ENCODE assay signal across 8 cellular contexts in the genomic region with DNA sequence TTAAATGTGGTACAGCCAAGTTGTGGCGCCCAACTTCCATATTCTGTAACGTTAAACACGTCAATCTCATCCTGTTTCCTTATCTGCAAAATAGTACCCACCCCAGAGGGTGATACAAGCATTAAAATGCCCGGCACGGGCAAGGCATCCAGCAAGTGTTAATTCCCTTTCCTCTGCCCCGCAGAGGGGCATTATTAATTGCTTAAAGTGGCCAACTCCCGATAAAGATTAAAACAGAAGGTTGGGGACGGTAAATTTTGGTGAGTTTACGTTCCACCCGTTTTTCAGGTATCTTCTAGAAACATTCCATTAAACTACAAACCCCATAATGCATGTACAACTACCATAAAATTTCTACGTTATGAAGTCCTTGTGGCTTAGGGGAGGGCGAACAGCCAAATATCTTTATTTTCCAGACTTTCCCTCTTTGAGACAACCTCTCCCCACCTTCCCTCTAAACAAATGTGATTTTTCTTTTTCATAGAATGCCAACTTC. TPM values are rescaled to one million over a fixed set of nuclear protein-coding genes. Genes with fewer than 3 reads are reported as not detected.
DNase-seq lines count a peak whose midpoint lies in the region; ATAC-seq and TF ChIP-seq lines count a peak whose summit lies in the region.

No MANE protein-coding gene starts in this region.

- H3K4me1 ChIP-seq in fibroblast of lung (ENCODE audit: control insufficient read depth, extremely low read depth, insufficient read depth, low read length) = no peaks in the 10 kb centered on the region
- H3K4me1 ChIP-seq in parathyroid adenoma = peaks cover 7% of the 10 kb centered on the region

- DNase-seq in CD4-positive, alpha-beta T cell = peak in 2 of 10 experiments; percentile 7 to 26
- peak; percentile 25 for DNase-seq in HT1080 (ENCODE audit: low read depth)
- no peak for DNase-seq in WTC11 (ENCODE audit: low spot score)
- DNase-seq in fibroblast of lung (ENCODE audit: low read depth in 2 of 2) = peak; percentile 21 to 43
- DNase-seq in GDM1 (lab: John Stamatoyannopoulos, UW) = no peak

- no peaks in the 10 kb centered on the region for H3K36me3 ChIP-seq in fibroblast of lung (ENCODE audit: control insufficient read depth, insufficient read depth, low read length)
- no peaks in the 10 kb centered on the region for H3K36me3 ChIP-seq in parathyroid adenoma (ENCODE audit: control insufficient read depth, insufficient read depth, low read length)

- POLR2A ChIA-PET in CD4-positive, alpha-beta T cell (lab: Charles Lee) = interaction anchor here (0.6 to 2.0 kb wide), 14 partner anchors 9 to 1865 kb away, joined by 3 to 18 read pairs (median 6); a partner anchor contains a TSS
- POLR2A ChIA-PET in WTC11 (lab: Charles Lee) = interaction anchor here (0.7 to 1.5 kb wide), 4 partner anchors 10 to 263 kb away, joined by 3 to 18 read pairs (median 6); a partner anchor contains a TSS

- H4K20me1 ChIP-seq in fibroblast of lung (ENCODE audit: control insufficient read depth, extremely low read depth, insufficient read depth, low read length) = peaks cover 3% of the 10 kb centered on the region

- no peaks in the 10 kb centered on the region for H3K27me3 Mint-ChIP-seq in CD4-positive, alpha-beta T cell
- peaks cover 6% of the 10 kb centered on the region for H3K27me3 Mint-ChIP-seq in WTC11 (ENCODE audit: low read depth)

- H3K27me3 ChIP-seq in CD4-positive, alpha-beta T cell (ENCODE audit: control insufficient read depth, insufficient read depth, low read length) = no peaks in the 10 kb centered on the region
- no peaks in the 10 kb centered on the region for H3K27me3 ChIP-seq in fibroblast of lung (ENCODE audit: control insufficient read depth, insufficient read depth, low read length)
- no peaks in the 10 kb centered on the region for H3K27me3 ChIP-seq in parathyroid adenoma (ENCODE audit: control insufficient read depth, insufficient read depth, low read length)

- H3K9me3 Mint-ChIP-seq in CD4-positive, alpha-beta T cell = no peaks in the 10 kb centered on the region
- H3K9me3 Mint-ChIP-seq in WTC11 = no peaks in the 10 kb centered on the region

- ATAC-seq in CD4-positive, alpha-beta T cell (ENCODE audit: poor library complexity) = no peak
- ATAC-seq in WTC11 (no peak), HG02642 (IDR thresholded peaks at IDR 0.05; ENCODE audit: poor library complexity, unreplicated experiment) (no peak), HG03469 (IDR thresholded peaks at IDR 0.05; ENCODE audit: unreplicated experiment) (no peak)

- H2AFZ ChIP-seq in fibroblast of lung (ENCODE audit: low read length) = peak overlapping the region; percentile 88
- peak overlapping the region; percentile 98 for H2AFZ ChIP-seq in parathyroid adenoma

- H3K4me3 ChIP-seq in fibroblast of lung (replicated peaks in 1 of 4; ENCODE audit: control extremely low read depth in 1 of 4, insufficient read depth in 1 of 4, low read depth in 3 of 4, low read length in 4 of 4) (peak overlapping the region; percentile 67 to 98 (median 84)), parathyroid adenoma (ENCODE audit: low read depth, low read length) (peak overlapping the region; percentile 99)

- H3K36me3 Mint-ChIP-seq in CD4-positive, alpha-beta T cell (ENCODE audit: low read depth) = peaks cover 46% of the 10 kb centered on the region
- peaks cover 18% of the 10 kb centered on the region for H3K36me3 Mint-ChIP-seq in WTC11

- intact Hi-C loops in CD4-positive, alpha-beta T cell (cut with DNase I, micrococcal nuclease) = loop anchor here (5.0 to 10.0 kb wide), 7 partner anchors 35 to 1865 kb away; a partner anchor contains a TSS

- peak overlapping the region; percentile 100 for H3K27ac ChIP-seq in CD4-positive, alpha-beta T cell (ENCODE audit: low read depth, low read length)
- peak overlapping the region; percentile 100 for H3K27ac ChIP-seq in fibroblast of lung (ENCODE audit: insufficient read depth, low read length)
- H3K27ac ChIP-seq in parathyroid adenoma = peak overlapping the region; percentile 99

- peak overlapping the region; percentile 98 for H3K4me3 Mint-ChIP-seq in CD4-positive, alpha-beta T cell
- H3K4me3 Mint-ChIP-seq in WTC11 = peak overlapping the region; percentile 97

- CTCF ChIA-PET in CD4-positive, alpha-beta T cell (lab: Charles Lee) = no interaction called here
- CTCF ChIA-PET in WTC11 (lab: Charles Lee) = no interaction called here

- peak overlapping the region; percentile 96 for H3K27ac Mint-ChIP-seq in CD4-positive, alpha-beta T cell
- peak overlapping the region; percentile 98 for H3K27ac Mint-ChIP-seq in WTC11

- TF ChIP-seq CTCF in CD4-positive, alpha-beta T cell (IDR thresholded peaks at IDR 0.05) = no peak
- no peak for TF ChIP-seq CTCF in WTC11 (IDR thresholded peaks at IDR 0.05)
- TF ChIP-seq CTCF in fibroblast of lung (conservative IDR thresholded peaks at IDR 0.05 in 1 of 2, IDR thresholded peaks at IDR 0.05 in 1 of 2; ENCODE audit: low read depth in 1 of 2, low read length in 2 of 2) = no peak
- TF ChIP-seq CTCF in parathyroid adenoma (IDR thresholded peaks at IDR 0.05) = no peak

- peak overlapping the region; percentile 88 for H3K9ac ChIP-seq in fibroblast of lung (ENCODE audit: insufficient read depth, low read length)
- no peak overlapping the region for H3K9ac ChIP-seq in parathyroid adenoma

- H3K79me2 ChIP-seq in fibroblast of lung (ENCODE audit: control insufficient read depth, insufficient read depth, low read length) (peaks cover 36% of the 10 kb centered on the region), parathyroid adenoma (peaks cover 14% of the 10 kb centered on the region)

- peak overlapping the region; percentile 97 for H3K4me2 ChIP-seq in fibroblast of lung (ENCODE audit: extremely low read depth, insufficient read depth, low read length)
- peak overlapping the region; percentile 82 for H3K4me2 ChIP-seq in parathyroid adenoma (ENCODE audit: low read length)

- H3K9me3 ChIP-seq in CD4-positive, alpha-beta T cell (ENCODE audit: control insufficient read depth, low read length) = no peaks in the 10 kb centered on the region
- H3K9me3 ChIP-seq in fibroblast of lung (ENCODE audit: control insufficient read depth, insufficient read depth, low read depth, low read length) = no peaks in the 10 kb centered on the region
- no peaks in the 10 kb centered on the region for H3K9me3 ChIP-seq in parathyroid adenoma (ENCODE audit: control insufficient read depth, low read length)

- H3K4me1 Mint-ChIP-seq in CD4-positive, alpha-beta T cell (ENCODE audit: low read depth) = peaks cover 32% of the 10 kb centered on the region
- peaks cover 22% of the 10 kb centered on the region for H3K4me1 Mint-ChIP-seq in WTC11

TF ChIP-seq in WTC11, 78 proteins besides CTCF, POLR2A, EP300 and RAD21 (continues in another document):
- TF ChIP-seq CREM (CRISPR knock-in tag; IDR thresholded peaks at IDR 0.05) (no peak), ZNF138 (CRISPR knock-in tag; conservative IDR thresholded peaks at IDR 0.05) (no peak)
- TF ChIP-seq, protein P1, sequence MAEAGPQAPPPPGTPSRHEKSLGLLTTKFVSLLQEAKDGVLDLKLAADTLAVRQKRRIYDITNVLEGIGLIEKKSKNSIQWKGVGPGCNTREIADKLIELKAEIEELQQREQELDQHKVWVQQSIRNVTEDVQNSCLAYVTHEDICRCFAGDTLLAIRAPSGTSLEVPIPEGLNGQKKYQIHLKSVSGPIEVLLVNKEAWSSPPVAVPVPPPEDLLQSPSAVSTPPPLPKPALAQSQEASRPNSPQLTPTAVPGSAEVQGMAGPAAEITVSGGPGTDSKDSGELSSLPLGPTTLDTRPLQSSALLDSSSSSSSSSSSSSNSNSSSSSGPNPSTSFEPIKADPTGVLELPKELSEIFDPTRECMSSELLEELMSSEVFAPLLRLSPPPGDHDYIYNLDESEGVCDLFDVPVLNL (CRISPR knock-in tag; IDR thresholded peaks at IDR 0.05; ENCODE audit: borderline replicate concordance, low read depth) = no peak
- TF ChIP-seq, protein P2, sequence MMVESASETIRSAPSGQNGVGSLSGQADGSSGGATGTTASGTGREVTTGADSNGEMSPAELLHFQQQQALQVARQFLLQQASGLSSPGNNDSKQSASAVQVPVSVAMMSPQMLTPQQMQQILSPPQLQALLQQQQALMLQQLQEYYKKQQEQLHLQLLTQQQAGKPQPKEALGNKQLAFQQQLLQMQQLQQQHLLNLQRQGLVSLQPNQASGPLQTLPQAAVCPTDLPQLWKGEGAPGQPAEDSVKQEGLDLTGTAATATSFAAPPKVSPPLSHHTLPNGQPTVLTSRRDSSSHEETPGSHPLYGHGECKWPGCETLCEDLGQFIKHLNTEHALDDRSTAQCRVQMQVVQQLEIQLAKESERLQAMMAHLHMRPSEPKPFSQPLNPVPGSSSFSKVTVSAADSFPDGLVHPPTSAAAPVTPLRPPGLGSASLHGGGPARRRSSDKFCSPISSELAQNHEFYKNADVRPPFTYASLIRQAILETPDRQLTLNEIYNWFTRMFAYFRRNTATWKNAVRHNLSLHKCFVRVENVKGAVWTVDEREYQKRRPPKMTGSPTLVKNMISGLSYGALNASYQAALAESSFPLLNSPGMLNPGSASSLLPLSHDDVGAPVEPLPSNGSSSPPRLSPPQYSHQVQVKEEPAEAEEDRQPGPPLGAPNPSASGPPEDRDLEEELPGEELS (CRISPR knock-in tag; IDR thresholded peaks at IDR 0.05) = no peak
- TF ChIP-seq, protein P3, sequence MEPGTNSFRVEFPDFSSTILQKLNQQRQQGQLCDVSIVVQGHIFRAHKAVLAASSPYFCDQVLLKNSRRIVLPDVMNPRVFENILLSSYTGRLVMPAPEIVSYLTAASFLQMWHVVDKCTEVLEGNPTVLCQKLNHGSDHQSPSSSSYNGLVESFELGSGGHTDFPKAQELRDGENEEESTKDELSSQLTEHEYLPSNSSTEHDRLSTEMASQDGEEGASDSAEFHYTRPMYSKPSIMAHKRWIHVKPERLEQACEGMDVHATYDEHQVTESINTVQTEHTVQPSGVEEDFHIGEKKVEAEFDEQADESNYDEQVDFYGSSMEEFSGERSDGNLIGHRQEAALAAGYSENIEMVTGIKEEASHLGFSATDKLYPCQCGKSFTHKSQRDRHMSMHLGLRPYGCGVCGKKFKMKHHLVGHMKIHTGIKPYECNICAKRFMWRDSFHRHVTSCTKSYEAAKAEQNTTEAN (CRISPR knock-in tag; IDR thresholded peaks at IDR 0.05) = no peak

RNA-seq across cellular contexts. Expression of a gene that starts 1.3 kb away (rescaled TPM):
- 100 to 1,000 TPM; 136 to 137 TPM for total RNA-seq in CD4-positive, alpha-beta T cell
- 40.5 and 40.8 TPM in 2 replicates for total RNA-seq in HT1080 (2014; rRNA removed; shearing (Covaris generic))
- polyA plus RNA-seq in HT1080 (2015; cell fraction: cytosol; rRNA removed) = 31.9 and 39.9 TPM in 2 replicates
- 72.9 and 77.3 TPM in 2 replicates for polyA plus RNA-seq in HT1080 (2015; cell fraction: nucleus; rRNA removed)
- total RNA-seq in WTC11 (2021) = 100 to 106 TPM (median 104 TPM) in 3 replicates
- total RNA-seq in fibroblast of lung = 80.9 and 82.1 TPM in 2 replicates
- polyA plus RNA-seq in fibroblast of lung = 45.5 and 50.4 TPM in 2 replicates
- 29.5 and 30.0 TPM in 2 replicates for polyA plus RNA-seq in fibroblast of lung (2012)
- 0.90 and 1.7 TPM in 2 replicates for polyA minus RNA-seq in fibroblast of lung (ENCODE audit: low replicate concordance)

Comparison
In these comparisons a context has a peak if more than half of its experiments do, and no peak if none do; other contexts are left out.
1. DNase-seq: peak in HT1080 (single experiment) and fibroblast of lung (2 of 2); none in WTC11 (single experiment) and GDM1 (single experiment).
2. Peak in every context shown above with its lines, with median percentiles within 50 percentile points of each other: H3K27ac ChIP-seq.